In genomic region chr4:21710212-21710843, GRCh38 we compare ENCODE assay signal across 1 cellular context.
TF ChIP-seq lines count a peak whose summit lies in the region.

No MANE protein-coding gene starts in this region.

TF ChIP-seq in WTC11, 78 proteins besides CTCF, POLR2A, EP300 and RAD21 (continued from another document):
- TF ChIP-seq ZBTB43 (CRISPR knock-in tag; IDR thresholded peaks at IDR 0.05) (no peak), SOX15 (CRISPR knock-in tag; IDR thresholded peaks at IDR 0.05) (no peak), ZNF317 (CRISPR knock-in tag; IDR thresholded peaks at IDR 0.05; ENCODE audit: borderline replicate concordance, low read depth) (no peak)
- TF ChIP-seq, protein P1, sequence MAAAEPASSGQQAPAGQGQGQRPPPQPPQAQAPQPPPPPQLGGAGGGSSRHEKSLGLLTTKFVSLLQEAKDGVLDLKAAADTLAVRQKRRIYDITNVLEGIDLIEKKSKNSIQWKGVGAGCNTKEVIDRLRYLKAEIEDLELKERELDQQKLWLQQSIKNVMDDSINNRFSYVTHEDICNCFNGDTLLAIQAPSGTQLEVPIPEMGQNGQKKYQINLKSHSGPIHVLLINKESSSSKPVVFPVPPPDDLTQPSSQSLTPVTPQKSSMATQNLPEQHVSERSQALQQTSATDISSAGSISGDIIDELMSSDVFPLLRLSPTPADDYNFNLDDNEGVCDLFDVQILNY (CRISPR knock-in tag; IDR thresholded peaks at IDR 0.05), result no peak
- TF ChIP-seq, protein P2, sequence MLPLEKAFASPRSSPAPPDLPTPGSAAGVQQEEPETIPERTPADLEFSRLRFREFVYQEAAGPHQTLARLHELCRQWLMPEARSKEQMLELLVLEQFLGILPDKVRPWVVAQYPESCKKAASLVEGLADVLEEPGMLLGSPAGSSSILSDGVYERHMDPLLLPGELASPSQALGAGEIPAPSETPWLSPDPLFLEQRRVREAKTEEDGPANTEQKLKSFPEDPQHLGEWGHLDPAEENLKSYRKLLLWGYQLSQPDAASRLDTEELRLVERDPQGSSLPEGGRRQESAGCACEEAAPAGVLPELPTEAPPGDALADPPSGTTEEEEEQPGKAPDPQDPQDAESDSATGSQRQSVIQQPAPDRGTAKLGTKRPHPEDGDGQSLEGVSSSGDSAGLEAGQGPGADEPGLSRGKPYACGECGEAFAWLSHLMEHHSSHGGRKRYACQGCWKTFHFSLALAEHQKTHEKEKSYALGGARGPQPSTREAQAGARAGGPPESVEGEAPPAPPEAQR (CRISPR knock-in tag; IDR thresholded peaks at IDR 0.05), result no peak
